ENCODE assay signal across 1 cellular context in genomic region chr19:50328257-50329145, GRCh38.
TF ChIP-seq lines count a peak whose summit lies in the region.

No MANE protein-coding gene starts in this region.

TF ChIP-seq in HCT116, 20 proteins besides CTCF, POLR2A, EP300 and RAD21 (continued from another document):
- TF ChIP-seq TCF7L2 (IDR thresholded peaks at IDR 0.05; ENCODE audit: borderline replicate concordance, extremely low read depth, insufficient read depth, insufficient read length) (no peak), JUND (IDR thresholded peaks at IDR 0.05) (no peak)
